In the genomic region with DNA sequence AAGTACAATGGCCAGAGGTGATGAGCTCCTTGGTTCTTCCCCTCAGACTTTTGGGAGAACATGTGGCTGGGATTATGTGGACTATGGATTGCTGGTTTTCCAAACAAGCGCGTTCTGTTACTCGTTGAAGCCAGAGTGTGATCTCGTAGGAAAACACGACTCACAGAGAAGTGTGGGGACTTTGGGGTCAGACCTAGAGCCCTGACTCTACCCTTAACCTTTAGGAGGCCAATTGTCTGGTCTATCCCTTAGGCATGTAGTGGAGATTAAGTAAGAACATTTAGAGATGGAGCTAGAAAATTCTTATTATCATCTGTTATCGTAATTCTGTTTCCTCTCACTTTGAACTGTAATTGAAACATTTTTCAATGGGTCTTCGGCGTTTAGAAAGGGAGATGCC, we compare ENCODE assay signal across 30 cellular contexts. TPM values are rescaled to one million over a fixed set of nuclear protein-coding genes. Genes with fewer than 3 reads are reported as not detected.
A peak's percentile ranks its signal among the peaks of the same experiment; 100 is the strongest.
DNase-seq lines count a peak whose midpoint lies in the region; ATAC-seq, FAIRE-seq and TF ChIP-seq lines count a peak whose summit lies in the region.
"Had no signal": no experiment of that assay in that cellular context is flagged by ENCODE, and none has a peak within 500 bp of the region (broad histone marks: within the 10 kb centered on the region; RNA-seq: fewer than 3 reads in every experiment).

No MANE protein-coding gene starts in this region.

- H2AFZ ChIP-seq in HepG2 (ENCODE audit: low read length) (no peak overlapping the region), endothelial cell of umbilical vein (ENCODE audit: low read depth, low read length) (no peak overlapping the region)
- H2AFZ ChIP-seq: neural progenitor cell had no signal

- H3K36me3 ChIP-seq in HepG2 (replicated peaks in 1 of 2; ENCODE audit: control insufficient read depth in 1 of 2, insufficient read depth in 2 of 2, low read length in 2 of 2) (peaks cover 17 to 63% of the 10 kb centered on the region in 2 experiments), right lobe of liver (no peaks in the 10 kb centered on the region), RWPE2 (ENCODE audit: low read depth) (peaks cover 6% of the 10 kb centered on the region; the same call in 1 of the 2 replicates), endothelial cell of umbilical vein (ENCODE audit: control insufficient read depth in 2 of 2, extremely low read depth in 1 of 2, insufficient read depth in 2 of 2, low read length in 2 of 2) (peaks cover 0 to 28% of the 10 kb centered on the region in 2 experiments)
- H3K36me3 ChIP-seq: uterus had no signal

- TF ChIP-seq CTCF in HepG2 (CRISPR knock-in tag; IDR thresholded peaks at IDR 0.05): no peak
- no peak for TF ChIP-seq CTCF in right lobe of liver (IDR thresholded peaks at IDR 0.05)
- no peak for TF ChIP-seq CTCF in RWPE2 (IDR thresholded peaks at IDR 0.05; ENCODE audit: poor library complexity, severe bottlenecking)
- TF ChIP-seq CTCF in endothelial cell of umbilical vein (IDR thresholded peaks at IDR 0.05; ENCODE audit: extremely low read depth in 1 of 2, insufficient read depth in 1 of 2, low read depth in 1 of 2, low read length in 2 of 2): no peak

- H3K27me3 ChIP-seq in HepG2 (ENCODE audit: control insufficient read depth in 1 of 2, insufficient read depth in 2 of 2, low read length in 2 of 2) (no peaks in the 10 kb centered on the region), right lobe of liver (no peaks in the 10 kb centered on the region), RWPE2 (ENCODE audit: insufficient read depth, poor library complexity, severe bottlenecking) (no peaks in the 10 kb centered on the region), endothelial cell of umbilical vein (ENCODE audit: control insufficient read depth in 2 of 2, insufficient read depth in 2 of 2, low read length in 2 of 2) (peaks cover 6 to 28% of the 10 kb centered on the region in 2 experiments)
- H3K27me3 ChIP-seq: BE2C, body of pancreas, neural progenitor cell, pancreas, thyroid gland, uterus had no signal

- TF ChIP-seq POLR2A in HepG2 (IDR thresholded peaks at IDR 0.05; ENCODE audit: insufficient read depth in 1 of 2, low read depth in 2 of 2, low read length in 2 of 2) (no peak), right lobe of liver (IDR thresholded peaks at IDR 0.05) (no peak), endothelial cell of umbilical vein (IDR thresholded peaks at IDR 0.05; ENCODE audit: low read depth, low read length) (no peak)

- POLR2A ChIA-PET in HepG2 (lab: Yijun Ruan, JAX) (no interaction called here), endothelial cell of umbilical vein (lab: Charles Lee) (no interaction called here)

- H3K4me2 ChIP-seq in HepG2 (ENCODE audit: low read depth, low read length) (no peak overlapping the region), endothelial cell of umbilical vein (ENCODE audit: insufficient read depth, low read length) (no peak overlapping the region)
- H3K4me2 ChIP-seq: neural progenitor cell had no signal

- no peaks in the 10 kb centered on the region for H3K9me1 ChIP-seq in endothelial cell of umbilical vein (replicated peaks; ENCODE audit: control insufficient read depth, extremely low read depth, insufficient read depth, low read length)

- no peak for DNase-seq in HepG2 (ENCODE audit: low spot score)
- DNase-seq in right lobe of liver: no peak
- DNase-seq in RWPE2 (ENCODE audit: low spot score): no peak
- no peak for DNase-seq in endothelial cell of umbilical vein (ENCODE audit: low read depth, low spot score)
- DNase-seq in D341Med (ENCODE audit: low spot score): no peak
- DNase-seq in NCI-H526 treated with DMSO at 0.1 percent for 48 hours (lab: John Stamatoyannopoulos, UW): no peak
- DNase-seq in NCI-H146 treated with DMSO at 0.1 percent for 48 hours (lab: John Stamatoyannopoulos, UW; ENCODE audit: unreplicated experiment): no peak
- DNase-seq: activated CD4-positive, CD25-positive, alpha-beta regulatory T cell treated with anti-CD3 and anti-CD28 coated beads, Interleukin-2, amount 50 U/mL, for 72 hours; activated CD8-positive, alpha-beta memory T cell treated with anti-CD3 and anti-CD28 coated beads for 24 hours; activated gamma-delta T cell; activated T-cell treated with anti-CD3 and anti-CD28 coated beads for 4 hours; BE2C; body of pancreas; DMS 273 treated with DMSO at 0.1 percent for 48 hours; effector memory CD8-positive, alpha-beta T cell; glutamatergic neuron; KG1; left colon; mesenchymal stem cell; NCI-H2081 treated with DMSO at 0.1 percent for 48 hours; NCI-H748 treated with DMSO at 0.1 percent for 48 hours; pancreas; SHP77; small intestine; stimulated activated naive CD4-positive, alpha-beta T cell treated with Interleukin-2 at 50 U/mL for 16 hours; uterus had no signal

- TF ChIP-seq RAD21 in HepG2 (CRISPR knock-in tag; IDR thresholded peaks at IDR 0.05): no peak

- WGBS in HepG2 (ENCODE audit: low lambda C conversion rate): 95% methylated on average over 8 of the region's 8 CpGs
- 84% methylated on average over 8 of the region's 8 CpGs for WGBS in right lobe of liver (ENCODE audit: insufficient coverage, low coverage, low lambda C conversion rate, missing lambda C conversion rate)

- FAIRE-seq in HepG2 (lab: Jason Lieb, UNC): no peak
- FAIRE-seq in endothelial cell of umbilical vein (lab: Jason Lieb, UNC): peak; percentile 40
- FAIRE-seq: H54, pancreas, small intestine had no signal

- H3K9me3 ChIP-seq in HepG2 (ENCODE audit: low read length) (no peaks in the 10 kb centered on the region), right lobe of liver (no peaks in the 10 kb centered on the region), RWPE2 (ENCODE audit: severe bottlenecking) (no peaks in the 10 kb centered on the region), endothelial cell of umbilical vein (replicated peaks; ENCODE audit: control insufficient read depth, insufficient read depth, low read length) (no peaks in the 10 kb centered on the region)
- H3K9me3 ChIP-seq: BE2C, body of pancreas, pancreas, thyroid gland, uterus had no signal

- H3K9ac ChIP-seq in HepG2 (ENCODE audit: insufficient read depth, low read depth, low read length) (no peak overlapping the region), endothelial cell of umbilical vein (replicated peaks; ENCODE audit: extremely low read depth, insufficient read depth, low read length) (no peak overlapping the region)
- H3K9ac ChIP-seq: neural progenitor cell had no signal

- dilution Hi-C loops in endothelial cell of umbilical vein (cut with MboI; ENCODE audit: extremely low pct_ligation_motif_present, low sequenced_read_pairs): no loop called here

- H3K27ac ChIP-seq in HepG2 (ENCODE audit: extremely low read length, insufficient read depth, low read length) (peak overlapping the region; percentile 36), right lobe of liver (no peak overlapping the region), RWPE2 (ENCODE audit: poor library complexity, severe bottlenecking) (peak overlapping the region; percentile 36), endothelial cell of umbilical vein (ENCODE audit: insufficient read depth, low read depth, low read length) (no peak overlapping the region)
- H3K27ac ChIP-seq: body of pancreas, neural progenitor cell, pancreas, thyroid gland, uterus had no signal

- H3K79me2 ChIP-seq in HepG2 (ENCODE audit: insufficient read depth, low read length) (peaks cover 32% of the 10 kb centered on the region), endothelial cell of umbilical vein (ENCODE audit: control insufficient read depth, insufficient read depth, low read length) (no peaks in the 10 kb centered on the region)

- intact Hi-C loops in HepG2 (cut with micrococcal nuclease; ENCODE audit: unreplicated experiment): no loop called here
- intact Hi-C loops in right lobe of liver (cut with DNase I): no loop called here
- intact Hi-C loops in endothelial cell of umbilical vein (cut with micrococcal nuclease): no loop called here

- H4K20me1 ChIP-seq in HepG2 (ENCODE audit: insufficient read depth, low read length) (no peaks in the 10 kb centered on the region), endothelial cell of umbilical vein (replicated peaks; ENCODE audit: control insufficient read depth, extremely low read depth, insufficient read depth, low read length) (no peaks in the 10 kb centered on the region)

- CTCF ChIA-PET in HepG2 (lab: Yijun Ruan, JAX; ENCODE audit: low intra/inter-chr PET ratio, low total read pairs) (no interaction called here), endothelial cell of umbilical vein (lab: Charles Lee) (no interaction called here)

- ATAC-seq in HepG2: no peak
- ATAC-seq in right lobe of liver: no peak
- no peak for ATAC-seq in RWPE2 (ENCODE audit: low read depth)
- no peak for ATAC-seq in HG02981 (IDR thresholded peaks at IDR 0.05; ENCODE audit: unreplicated experiment)
- ATAC-seq: body of pancreas; effector memory CD8-positive, alpha-beta T cell; left colon had no signal

- in situ Hi-C loops in HepG2 (cut with HindIII; ENCODE audit: extremely low pct_ligation_motif_present, low pct_unique_long_range_greater_than_20kb): no loop called here

- H3K4me1 ChIP-seq in HepG2 (ENCODE audit: insufficient read depth, low read length): peaks cover 52% of the 10 kb centered on the region
- peaks cover 0 to 15% (median 3%) of the 10 kb centered on the region in 4 donors for H3K4me1 ChIP-seq in right lobe of liver
- H3K4me1 ChIP-seq in RWPE2 (ENCODE audit: insufficient read depth, poor library complexity, severe bottlenecking): peaks cover 15% of the 10 kb centered on the region
- peaks cover 10% of the 10 kb centered on the region for H3K4me1 ChIP-seq in endothelial cell of umbilical vein (ENCODE audit: control insufficient read depth, extremely low read depth, insufficient read depth, low read length)
- H3K4me1 ChIP-seq: uterus had no signal

- TF ChIP-seq EP300 in HepG2 (IDR thresholded peaks at IDR 0.05; ENCODE audit: low read depth in 2 of 2, low read length in 2 of 2) (no peak), HepG2 (CRISPR knock-in tag; IDR thresholded peaks at IDR 0.05; ENCODE audit: borderline replicate concordance) (no peak)

- BruUV-seq in HepG2 (replicated peaks; lab: Mats Ljungman, UMichigan): no TSS peak
- BruUV-seq in endothelial cell of umbilical vein (replicated peaks; lab: Mats Ljungman, UMichigan): no TSS peak

- no peak overlapping the region for H3K4me3 ChIP-seq in HepG2 (replicated peaks in 1 of 3; ENCODE audit: insufficient read depth in 1 of 3, low read depth in 2 of 3, low read length in 3 of 3)
- H3K4me3 ChIP-seq in right lobe of liver: no peak overlapping the region
- no peak overlapping the region for H3K4me3 ChIP-seq in RWPE2 (ENCODE audit: severe bottlenecking)
- H3K4me3 ChIP-seq in endothelial cell of umbilical vein (replicated peaks in 1 of 3; ENCODE audit: insufficient read depth in 1 of 3, low read depth in 1 of 3, low read length in 3 of 3): no peak overlapping the region
- H3K4me3 ChIP-seq: body of pancreas, neural progenitor cell, pancreas, thyroid gland, uterus had no signal

RNA-seq across cellular contexts. Expression of a gene that starts 35.8 kb away (rescaled TPM):
- 9.7 and 9.9 TPM in 2 replicates for total RNA-seq in HepG2 (2016; rRNA removed; fragmentation: Illumina TruSeq; extraction: Trizol)
- 1.5 and 4.5 TPM in 2 replicates for total RNA-seq in HepG2 (2016; cell fraction: cytosol; rRNA removed; fragmentation: Illumina TruSeq; extraction: Trizol; ENCODE audit: low read depth)
- 6.4 and 9.7 TPM in 2 replicates for total RNA-seq in HepG2 (2016; cell fraction: insoluble cytoplasmic fraction; rRNA removed; fragmentation: Illumina TruSeq; extraction: Trizol)
- 6.9 and 7.6 TPM in 2 replicates for total RNA-seq in HepG2 (2016; cell fraction: membrane; rRNA removed; fragmentation: Illumina TruSeq; extraction: Trizol)
- total RNA-seq in HepG2 (2016; cell fraction: nucleus; rRNA removed; fragmentation: Illumina TruSeq; extraction: Trizol): 22.7 and 24.2 TPM in 2 replicates
- polyA plus RNA-seq in HepG2 (2011; rRNA removed): 6.1 and 6.4 TPM in 2 replicates
- polyA plus RNA-seq in HepG2 (2011; cell fraction: cytosol; rRNA removed): 3.7 and 5.7 TPM in 2 replicates
- 9.5 and 16.1 TPM in 2 replicates for polyA plus RNA-seq in HepG2 (2011; cell fraction: nucleus; rRNA removed)
- 11.6 and 12.0 TPM in 2 replicates for polyA plus RNA-seq in HepG2 (2012)
- polyA plus RNA-seq in HepG2 (2016; cell fraction: cytosol; fragmentation: Illumina TruSeq; extraction: Trizol; ENCODE audit: low read depth): 1.6 and 2.1 TPM in 2 replicates
- polyA plus RNA-seq in HepG2 (2016; cell fraction: insoluble cytoplasmic fraction; fragmentation: Illumina TruSeq; extraction: Trizol; ENCODE audit: low read depth): 9.9 and 10.8 TPM in 2 replicates
- polyA plus RNA-seq in HepG2 (2016; cell fraction: membrane; fragmentation: Illumina TruSeq; extraction: Trizol; ENCODE audit: low read depth): 3.1 and 3.8 TPM in 2 replicates
- 22.4 and 23.3 TPM in 2 replicates for polyA plus RNA-seq in HepG2 (2016; cell fraction: nucleus; fragmentation: Illumina TruSeq; extraction: Trizol; ENCODE audit: insufficient read depth, low read depth)
- polyA minus RNA-seq in HepG2 (2011; rRNA and poly(A)+ RNA removed; ENCODE audit: low replicate concordance): 7.4 and 11.0 TPM in 2 replicates
- polyA minus RNA-seq in HepG2 (2011; cell fraction: cytosol; rRNA and poly(A)+ RNA removed): 6.5 and 6.6 TPM in 2 replicates
- 24.2 and 24.5 TPM in 2 replicates for polyA minus RNA-seq in HepG2 (2011; cell fraction: nucleus; rRNA and poly(A)+ RNA removed)
- 10 to 100 TPM in 2 of 6 experiments, 1 to 10 TPM in 4; 6.5 to 13.0 (median 8.8) TPM for total RNA-seq in right lobe of liver
- 22.2 and 26.6 TPM in 2 replicates for total RNA-seq in endothelial cell of umbilical vein
- 12.9 and 21.7 TPM in 2 replicates for polyA plus RNA-seq in endothelial cell of umbilical vein
- 9.2 and 9.7 TPM in 2 replicates for polyA plus RNA-seq in endothelial cell of umbilical vein (2011; cell fraction: cytosol; rRNA removed)
- 40.3 and 48.4 TPM in 2 replicates for polyA plus RNA-seq in endothelial cell of umbilical vein (2011; cell fraction: nucleus; rRNA removed)
- 4.3 and 7.0 TPM in 2 replicates for polyA plus RNA-seq in endothelial cell of umbilical vein (2012)
- polyA minus RNA-seq in endothelial cell of umbilical vein: 29.3 and 38.0 TPM in 2 replicates
- polyA minus RNA-seq in endothelial cell of umbilical vein (2011; cell fraction: cytosol; rRNA and poly(A)+ RNA removed): 7.2 TPM
- polyA minus RNA-seq in endothelial cell of umbilical vein (2011; cell fraction: nucleus; rRNA and poly(A)+ RNA removed): 121 and 193 TPM in 2 replicates

Comparison
In these comparisons a context has a peak if more than half of its experiments do, and no peak if none do; other contexts are left out.
1. H3K27ac ChIP-seq: peak in HepG2 (single experiment) and RWPE2 (single experiment); none in right lobe of liver (0 of 3) and endothelial cell of umbilical vein (single experiment).